1 cellular context compared by ENCODE assay signal in the genomic region with DNA sequence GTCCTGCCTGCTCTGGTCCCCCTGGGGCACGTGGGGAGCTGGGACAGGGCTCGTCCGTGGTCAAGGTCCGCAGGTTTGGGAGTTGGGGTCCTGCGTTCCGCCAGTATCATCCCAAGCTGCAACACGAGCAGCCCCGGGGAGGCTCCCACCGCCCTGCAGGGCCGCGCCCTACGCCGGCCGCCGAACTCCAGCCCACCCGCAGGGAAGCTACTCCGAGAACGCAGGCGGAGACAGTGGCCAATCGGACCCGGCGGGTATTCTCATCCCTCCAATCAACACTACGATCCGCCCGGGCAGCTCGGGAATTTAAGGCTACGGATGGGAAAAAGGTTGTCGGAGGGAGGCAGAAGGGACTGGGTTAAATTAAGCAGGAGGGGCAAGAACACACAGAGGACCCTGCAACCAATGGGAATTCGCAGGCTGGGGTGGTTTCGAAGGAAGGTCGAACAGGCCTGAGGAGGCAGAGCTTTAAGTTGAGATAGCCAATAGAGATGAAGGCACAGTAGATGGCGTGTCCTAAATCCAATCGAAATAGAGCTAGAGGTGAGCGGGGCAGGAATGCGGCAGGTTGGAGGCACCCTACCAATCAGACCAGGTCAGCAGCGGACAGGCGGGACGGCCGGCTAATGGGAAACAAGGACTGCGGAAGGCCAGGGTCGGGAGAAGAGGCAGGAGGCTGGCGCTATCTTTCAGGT.
TF ChIP-seq lines count a peak whose summit lies in the region.

No MANE protein-coding gene starts in this region.

TF ChIP-seq in K562, 482 proteins besides CTCF, POLR2A, EP300 and RAD21 (continued from another document):
- TF ChIP-seq, protein P1, sequence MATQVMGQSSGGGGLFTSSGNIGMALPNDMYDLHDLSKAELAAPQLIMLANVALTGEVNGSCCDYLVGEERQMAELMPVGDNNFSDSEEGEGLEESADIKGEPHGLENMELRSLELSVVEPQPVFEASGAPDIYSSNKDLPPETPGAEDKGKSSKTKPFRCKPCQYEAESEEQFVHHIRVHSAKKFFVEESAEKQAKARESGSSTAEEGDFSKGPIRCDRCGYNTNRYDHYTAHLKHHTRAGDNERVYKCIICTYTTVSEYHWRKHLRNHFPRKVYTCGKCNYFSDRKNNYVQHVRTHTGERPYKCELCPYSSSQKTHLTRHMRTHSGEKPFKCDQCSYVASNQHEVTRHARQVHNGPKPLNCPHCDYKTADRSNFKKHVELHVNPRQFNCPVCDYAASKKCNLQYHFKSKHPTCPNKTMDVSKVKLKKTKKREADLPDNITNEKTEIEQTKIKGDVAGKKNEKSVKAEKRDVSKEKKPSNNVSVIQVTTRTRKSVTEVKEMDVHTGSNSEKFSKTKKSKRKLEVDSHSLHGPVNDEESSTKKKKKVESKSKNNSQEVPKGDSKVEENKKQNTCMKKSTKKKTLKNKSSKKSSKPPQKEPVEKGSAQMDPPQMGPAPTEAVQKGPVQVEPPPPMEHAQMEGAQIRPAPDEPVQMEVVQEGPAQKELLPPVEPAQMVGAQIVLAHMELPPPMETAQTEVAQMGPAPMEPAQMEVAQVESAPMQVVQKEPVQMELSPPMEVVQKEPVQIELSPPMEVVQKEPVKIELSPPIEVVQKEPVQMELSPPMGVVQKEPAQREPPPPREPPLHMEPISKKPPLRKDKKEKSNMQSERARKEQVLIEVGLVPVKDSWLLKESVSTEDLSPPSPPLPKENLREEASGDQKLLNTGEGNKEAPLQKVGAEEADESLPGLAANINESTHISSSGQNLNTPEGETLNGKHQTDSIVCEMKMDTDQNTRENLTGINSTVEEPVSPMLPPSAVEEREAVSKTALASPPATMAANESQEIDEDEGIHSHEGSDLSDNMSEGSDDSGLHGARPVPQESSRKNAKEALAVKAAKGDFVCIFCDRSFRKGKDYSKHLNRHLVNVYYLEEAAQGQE (CRISPR knock-in tag; IDR thresholded peaks at IDR 0.05; ENCODE audit: low read depth), result peak; percentile 37; the same call in 1 of the 2 replicates
- TF ChIP-seq MBD2 (IDR thresholded peaks at IDR 0.05; ENCODE audit: borderline replicate concordance, low read depth), result peak; percentile 99
- TF ChIP-seq, protein P2, sequence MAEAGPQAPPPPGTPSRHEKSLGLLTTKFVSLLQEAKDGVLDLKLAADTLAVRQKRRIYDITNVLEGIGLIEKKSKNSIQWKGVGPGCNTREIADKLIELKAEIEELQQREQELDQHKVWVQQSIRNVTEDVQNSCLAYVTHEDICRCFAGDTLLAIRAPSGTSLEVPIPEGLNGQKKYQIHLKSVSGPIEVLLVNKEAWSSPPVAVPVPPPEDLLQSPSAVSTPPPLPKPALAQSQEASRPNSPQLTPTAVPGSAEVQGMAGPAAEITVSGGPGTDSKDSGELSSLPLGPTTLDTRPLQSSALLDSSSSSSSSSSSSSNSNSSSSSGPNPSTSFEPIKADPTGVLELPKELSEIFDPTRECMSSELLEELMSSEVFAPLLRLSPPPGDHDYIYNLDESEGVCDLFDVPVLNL (CRISPR knock-in tag; IDR thresholded peaks at IDR 0.05; ENCODE audit: low read depth), result no peak
